9 cellular contexts compared by ENCODE assay signal in the genomic region with DNA sequence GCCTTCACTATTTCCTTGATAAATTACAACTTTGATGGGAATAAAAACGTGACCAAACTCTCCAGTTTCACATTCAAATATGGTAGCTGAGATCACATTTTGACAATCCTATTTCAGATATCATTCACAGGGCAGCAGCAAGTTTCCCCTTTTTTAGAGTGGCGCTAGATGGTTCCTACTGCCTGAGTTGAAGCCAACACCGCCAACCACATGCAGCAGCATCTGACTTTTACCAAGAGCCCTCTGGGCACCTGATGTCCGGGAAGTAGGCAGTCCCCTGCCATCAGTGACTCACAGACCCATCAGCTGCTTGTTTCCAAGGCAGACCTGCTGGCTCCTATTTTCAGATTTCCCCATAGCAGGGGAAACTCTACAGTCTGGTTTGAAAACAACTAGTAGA. TPM values are rescaled to one million over a fixed set of nuclear protein-coding genes. Genes with fewer than 3 reads are reported as not detected.
DNase-seq lines count a peak whose midpoint lies in the region; ATAC-seq lines count a peak whose summit lies in the region.
"Had no signal": no experiment of that assay in that cellular context is flagged by ENCODE, and none has a peak within 500 bp of the region (broad histone marks: within the 10 kb centered on the region; RNA-seq: fewer than 3 reads in every experiment).

No MANE protein-coding gene starts in this region.

- peak; percentile 46 for DNase-seq in activated CD4-positive, CD25-positive, alpha-beta regulatory T cell treated with anti-CD3 and anti-CD28 coated beads, Interleukin-2, amount 50 U/mL, for 72 hours
- DNase-seq in activated CD4-positive, CD25-positive, alpha-beta regulatory T cell (lab: John Stamatoyannopoulos, UW), result no peak
- peak; percentile 47 to 65 for DNase-seq in activated CD4-positive, alpha-beta T cell treated with anti-CD3 and anti-CD28 coated beads, Interleukin-2, amount 50 U/mL, for 48 hours
- DNase-seq in stimulated activated CD4-positive, alpha-beta T cell treated with anti-CD3 and anti-CD28 coated beads, Interleukin-4, amount 100 ng/mL, for 24 hours, result peak; percentile 31
- DNase-seq in ureter (ENCODE audit: low spot score), result no peak
- DNase-seq in NCI-H2029 (lab: John Stamatoyannopoulos, UW), result no peak

- ATAC-seq in HG03432 (IDR thresholded peaks at IDR 0.05; ENCODE audit: unreplicated experiment) (peak; percentile 27), GM19351 (IDR thresholded peaks at IDR 0.05; ENCODE audit: unreplicated experiment) (no peak)
- ATAC-seq: gastrocnemius medialis had no signal

RNA-seq across cellular contexts. Expression of a gene that starts 4.0 kb away (rescaled TPM):
- total RNA-seq in ureter, result 13.8 TPM

Comparison
In these comparisons a context has a peak if more than half of its experiments do, and no peak if none do; other contexts are left out.
1. DNase-seq: peak in activated CD4-positive, CD25-positive, alpha-beta regulatory T cell treated with anti-CD3 and anti-CD28 coated beads, Interleukin-2, amount 50 U/mL, for 72 hours (single experiment), activated CD4-positive, alpha-beta T cell treated with anti-CD3 and anti-CD28 coated beads, Interleukin-2, amount 50 U/mL, for 48 hours (2 of 2) and stimulated activated CD4-positive, alpha-beta T cell treated with anti-CD3 and anti-CD28 coated beads, Interleukin-4, amount 100 ng/mL, for 24 hours (single experiment); none in activated CD4-positive, CD25-positive, alpha-beta regulatory T cell (0 of 4), ureter (single experiment) and NCI-H2029 (single experiment).